Comparison of ENCODE assay signal across 1 cellular context in the genomic region with DNA sequence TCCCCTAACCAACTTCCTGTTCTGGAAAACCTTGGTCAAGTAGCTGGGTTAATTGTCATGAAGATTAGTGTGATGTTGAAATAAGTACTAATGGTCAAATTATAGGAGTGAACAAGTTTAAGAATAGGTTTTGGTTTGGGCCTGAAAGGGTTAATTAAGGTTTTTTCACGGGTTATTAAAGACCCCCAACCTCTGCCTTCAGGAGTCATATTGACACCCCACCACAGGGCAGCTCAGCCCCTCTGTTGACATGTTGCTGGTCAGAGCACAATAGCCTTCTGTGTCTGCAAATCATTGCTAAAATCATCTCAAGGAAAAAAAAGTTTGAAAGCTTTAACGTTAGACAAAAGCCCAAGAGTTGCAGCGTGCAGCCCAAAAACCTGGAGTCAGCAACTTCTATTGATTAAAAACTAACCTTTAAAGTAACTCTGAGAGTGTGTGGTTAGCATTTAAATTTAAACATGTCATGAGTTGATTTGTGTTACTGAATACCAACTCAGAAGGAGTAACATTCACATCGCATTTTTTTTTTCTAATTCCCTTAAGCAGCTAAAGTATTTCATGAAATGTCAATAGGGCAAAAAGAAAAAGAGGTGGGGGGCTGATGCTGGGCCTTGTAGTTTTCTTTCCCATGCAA.
A peak's percentile ranks its signal among the peaks of the same experiment; 100 is the strongest.
TF ChIP-seq lines count a peak whose summit lies in the region.

No MANE protein-coding gene starts in this region.

TF ChIP-seq in HepG2, 621 proteins besides CTCF, POLR2A, EP300 and RAD21 (continued from another document):
- no peak for TF ChIP-seq NR2F2 (IDR thresholded peaks at IDR 0.05; ENCODE audit: borderline replicate concordance, low read depth)
- TF ChIP-seq TFAP4 (IDR thresholded peaks at IDR 0.05; ENCODE audit: borderline replicate concordance, low read depth) = no peak
- no peak for TF ChIP-seq ZMYM4 (CRISPR knock-in tag; IDR thresholded peaks at IDR 0.05)
- no peak for TF ChIP-seq SMC3 (IDR thresholded peaks at IDR 0.05; ENCODE audit: low read length)
- TF ChIP-seq KAT8 (CRISPR knock-in tag; IDR thresholded peaks at IDR 0.05) = no peak
- no peak for TF ChIP-seq HOXA7 (CRISPR knock-in tag; IDR thresholded peaks at IDR 0.05)
- no peak for TF ChIP-seq ATF7 (IDR thresholded peaks at IDR 0.05)
- TF ChIP-seq ATF7 (CRISPR knock-in tag; IDR thresholded peaks at IDR 0.05) = no peak
- TF ChIP-seq MEIS1 (CRISPR knock-in tag; IDR thresholded peaks at IDR 0.05; ENCODE audit: borderline replicate concordance) = no peak
- no peak for TF ChIP-seq NFIC (IDR thresholded peaks at IDR 0.05; ENCODE audit: low read length)
- TF ChIP-seq AGO1 (IDR thresholded peaks at IDR 0.05; ENCODE audit: low read depth, low read length, poor library complexity, severe bottlenecking) = no peak
- TF ChIP-seq ETV5 (CRISPR knock-in tag; IDR thresholded peaks at IDR 0.05; ENCODE audit: borderline replicate concordance) = no peak
- TF ChIP-seq MAFK (conservative IDR thresholded peaks at IDR 0.05 in 1 of 2, IDR thresholded peaks at IDR 0.05 in 1 of 2; ENCODE audit: low read length in 2 of 2) = peak; percentile 50 to 61; a peak in 3 of 4 replicates
- TF ChIP-seq ZNF282 (IDR thresholded peaks at IDR 0.05; ENCODE audit: partially characterized antibody) = no peak
- peak; percentile 55; the same call in 1 of the 2 replicates for TF ChIP-seq MAFF (IDR thresholded peaks at IDR 0.05; ENCODE audit: low read depth, low read length)
TF ChIP-seq in HepG2: peak in this region for 4.
